Comparison of ENCODE assay signal across 8 cellular contexts in genomic region chr6:12065321-12066140, GRCh38. TPM values are rescaled to one million over a fixed set of nuclear protein-coding genes. Genes with fewer than 3 reads are reported as not detected.
A peak's percentile ranks its signal among the peaks of the same experiment; 100 is the strongest.
DNase-seq lines count a peak whose midpoint lies in the region; ATAC-seq and TF ChIP-seq lines count a peak whose summit lies in the region.

No MANE protein-coding gene starts in this region.

- DNase-seq in activated CD8-positive, alpha-beta memory T cell treated with anti-CD3 and anti-CD28 coated beads, Interleukin-2, amount 10 ng/mL, durations not matched to agents 7 days and 5 days: no peak
- DNase-seq in activated CD8-positive, alpha-beta memory T cell treated with anti-CD3 and anti-CD28 coated beads, Interleukin-2, amount 50 U/mL, for 4 hours: no peak
- DNase-seq in activated naive CD8-positive, alpha-beta T cell treated with anti-CD3 and anti-CD28 coated beads for 36 hours: no peak
- DNase-seq in progenitor cell of endocrine pancreas (ENCODE audit: low spot score, unreplicated experiment) (no peak), NOMO-1 treated with dmso at 0.1 percent for 144 hours (lab: John Stamatoyannopoulos, UW; ENCODE audit: unreplicated experiment) (no peak), NCI-H1694 (lab: John Stamatoyannopoulos, UW) (no peak), middle frontal gyrus (ENCODE audit: extremely low spot score, low spot score) (no peak)

- H3K4me3 Mint-ChIP-seq in activated CD8-positive, alpha-beta memory T cell treated with anti-CD3 and anti-CD28 coated beads, Interleukin-2, amount 10 ng/mL, durations not matched to agents 7 days and 5 days: no peak overlapping the region
- H3K4me3 Mint-ChIP-seq in activated naive CD8-positive, alpha-beta T cell treated with anti-CD3 and anti-CD28 coated beads for 36 hours: no peak overlapping the region
- H3K4me3 Mint-ChIP-seq in progenitor cell of endocrine pancreas (ENCODE audit: low read depth): no peak overlapping the region

- peak; percentile 27 for ATAC-seq in activated CD8-positive, alpha-beta memory T cell treated with anti-CD3 and anti-CD28 coated beads, Interleukin-2, amount 10 ng/mL, durations not matched to agents 7 days and 5 days
- ATAC-seq in HG02852 (IDR thresholded peaks at IDR 0.05; ENCODE audit: unreplicated experiment): peak; percentile 54

- no peaks in the 10 kb centered on the region for H3K9me3 Mint-ChIP-seq in activated CD8-positive, alpha-beta memory T cell treated with anti-CD3 and anti-CD28 coated beads, Interleukin-2, amount 10 ng/mL, durations not matched to agents 7 days and 5 days (ENCODE audit: low read depth)
- no peaks in the 10 kb centered on the region for H3K9me3 Mint-ChIP-seq in activated naive CD8-positive, alpha-beta T cell treated with anti-CD3 and anti-CD28 coated beads for 36 hours
- no peaks in the 10 kb centered on the region for H3K9me3 Mint-ChIP-seq in progenitor cell of endocrine pancreas (ENCODE audit: low read depth)

- peak overlapping the region; percentile 68 for H3K27ac Mint-ChIP-seq in activated CD8-positive, alpha-beta memory T cell treated with anti-CD3 and anti-CD28 coated beads, Interleukin-2, amount 10 ng/mL, durations not matched to agents 7 days and 5 days
- peak overlapping the region; percentile 52 for H3K27ac Mint-ChIP-seq in activated naive CD8-positive, alpha-beta T cell treated with anti-CD3 and anti-CD28 coated beads for 36 hours
- peak overlapping the region; percentile 42 for H3K27ac Mint-ChIP-seq in progenitor cell of endocrine pancreas

- peaks cover 3% of the 10 kb centered on the region for H3K36me3 Mint-ChIP-seq in activated CD8-positive, alpha-beta memory T cell treated with anti-CD3 and anti-CD28 coated beads, Interleukin-2, amount 10 ng/mL, durations not matched to agents 7 days and 5 days
- H3K36me3 Mint-ChIP-seq in activated naive CD8-positive, alpha-beta T cell treated with anti-CD3 and anti-CD28 coated beads for 36 hours: peaks cover 24% of the 10 kb centered on the region
- no peaks in the 10 kb centered on the region for H3K36me3 Mint-ChIP-seq in progenitor cell of endocrine pancreas (ENCODE audit: insufficient read depth)

- no peaks in the 10 kb centered on the region for H3K27me3 Mint-ChIP-seq in activated CD8-positive, alpha-beta memory T cell treated with anti-CD3 and anti-CD28 coated beads, Interleukin-2, amount 10 ng/mL, durations not matched to agents 7 days and 5 days
- no peaks in the 10 kb centered on the region for H3K27me3 Mint-ChIP-seq in activated naive CD8-positive, alpha-beta T cell treated with anti-CD3 and anti-CD28 coated beads for 36 hours
- no peaks in the 10 kb centered on the region for H3K27me3 Mint-ChIP-seq in progenitor cell of endocrine pancreas

- peaks cover 47% of the 10 kb centered on the region for H3K4me1 Mint-ChIP-seq in activated CD8-positive, alpha-beta memory T cell treated with anti-CD3 and anti-CD28 coated beads, Interleukin-2, amount 10 ng/mL, durations not matched to agents 7 days and 5 days
- peaks cover 53% of the 10 kb centered on the region for H3K4me1 Mint-ChIP-seq in activated naive CD8-positive, alpha-beta T cell treated with anti-CD3 and anti-CD28 coated beads for 36 hours
- peaks cover 14% of the 10 kb centered on the region for H3K4me1 Mint-ChIP-seq in progenitor cell of endocrine pancreas (ENCODE audit: low read depth)

- CTCF ChIA-PET in activated CD8-positive, alpha-beta memory T cell treated with anti-CD3 and anti-CD28 coated beads, Interleukin-2, amount 10 ng/mL, durations not matched to agents 7 days and 5 days (lab: Charles Lee): interaction anchor here (0.9 to 2.0 kb wide), 6 partner anchors 8 to 279 kb away, joined by 3 to 10 read pairs (median 5); no protein-coding TSS in a partner anchor

- no peak for TF ChIP-seq CTCF in progenitor cell of endocrine pancreas (IDR thresholded peaks at IDR 0.05; ENCODE audit: unreplicated experiment)

RNA-seq across cellular contexts. Expression of gene HIVEP1, which starts 53.4 kb away (rescaled TPM):
- total RNA-seq in activated CD8-positive, alpha-beta memory T cell treated with anti-CD3 and anti-CD28 coated beads, Interleukin-2, amount 10 ng/mL, durations not matched to agents 7 days and 5 days: 10 to 100 TPM; 31.1 to 42.0 TPM
- 10 to 100 TPM; 33.9 to 41.9 TPM for total RNA-seq in activated naive CD8-positive, alpha-beta T cell treated with anti-CD3 and anti-CD28 coated beads for 36 hours
- total RNA-seq in progenitor cell of endocrine pancreas: 29.8 and 35.7 TPM in 2 replicates
